10 cellular contexts compared by ENCODE assay signal in genomic region chr1:205312866-205313680, GRCh38. TPM values are rescaled to one million over a fixed set of nuclear protein-coding genes. Genes with fewer than 3 reads are reported as not detected.
DNase-seq lines count a peak whose midpoint lies in the region; ATAC-seq and TF ChIP-seq lines count a peak whose summit lies in the region.
"Had no signal": no experiment of that assay in that cellular context is flagged by ENCODE, and none has a peak within 500 bp of the region (broad histone marks: within the 10 kb centered on the region; RNA-seq: fewer than 3 reads in every experiment).

No MANE protein-coding gene starts in this region.

- H3K36me3 Mint-ChIP-seq in naive thymus-derived CD8-positive, alpha-beta T cell = peaks cover 0 to 47% (median 28%) of the 10 kb centered on the region in 3 donors

- H3K4me3 ChIP-seq in choroid plexus epithelial cell (ENCODE audit: low read depth, low read length) (peak overlapping the region; percentile 31), vagina (no peak overlapping the region), foreskin fibroblast (ENCODE audit: low read depth in 1 of 2, low read length in 2 of 2) (no peak overlapping the region)

- TF ChIP-seq CTCF in choroid plexus epithelial cell (conservative IDR thresholded peaks at IDR 0.05; ENCODE audit: low read depth, low read length) = no peak
- no peak for TF ChIP-seq CTCF in vagina (IDR thresholded peaks at IDR 0.05)
- TF ChIP-seq CTCF in foreskin fibroblast (IDR thresholded peaks at IDR 0.05; ENCODE audit: low read depth, low read length) = no peak

- peak; percentile 3 to 12 for ATAC-seq in naive thymus-derived CD8-positive, alpha-beta T cell
- ATAC-seq in esophagus mucosa = no peak

- H3K27me3 ChIP-seq in vagina = no peaks in the 10 kb centered on the region

- DNase-seq in stimulated activated CD4-positive, alpha-beta T cell treated with anti-CD3 and anti-CD28 coated beads, Interleukin-4, amount 100 ng/mL, for 1 hour = peak; percentile 44
- DNase-seq in stimulated activated CD4-positive, alpha-beta T cell treated with anti-CD3 and anti-CD28 coated beads, Interleukin-4, amount 100 ng/mL, for 24 hours = no peak
- DNase-seq in choroid plexus epithelial cell (ENCODE audit: low read depth) (no peak), vagina (ENCODE audit: extremely low spot score in 2 of 2) (no peak), AG08396 (ENCODE audit: low spot score) (no peak), foreskin fibroblast (no peak)
- DNase-seq in naive thymus-derived CD8-positive, alpha-beta T cell = no peak

- TF ChIP-seq POLR2A in vagina (IDR thresholded peaks at IDR 0.05) = no peak

- peak overlapping the region; percentile 92 to 99 (median 98) for H3K27ac Mint-ChIP-seq in naive thymus-derived CD8-positive, alpha-beta T cell

- H3K4me1 ChIP-seq in vagina = peaks cover 36% of the 10 kb centered on the region

- H3K9me3 ChIP-seq in vagina = no peaks in the 10 kb centered on the region

- H3K9me3 Mint-ChIP-seq in naive thymus-derived CD8-positive, alpha-beta T cell = no peaks in the 10 kb centered on the region

- intact Hi-C loops in vagina (cut with DNase I) = no loop called here

- H3K4me3 Mint-ChIP-seq in naive thymus-derived CD8-positive, alpha-beta T cell = peak overlapping the region; percentile 79 to 100 (median 95)

- H3K27ac ChIP-seq in vagina = peak overlapping the region; percentile 44

- H3K27me3 Mint-ChIP-seq in naive thymus-derived CD8-positive, alpha-beta T cell = no peaks in the 10 kb centered on the region

- peaks cover 0 to 3% of the 10 kb centered on the region in 2 donors for H3K36me3 ChIP-seq in vagina

- peaks cover 48 to 98% (median 96%) of the 10 kb centered on the region in 4 donors for H3K4me1 Mint-ChIP-seq in naive thymus-derived CD8-positive, alpha-beta T cell

- POLR2A ChIA-PET in naive thymus-derived CD8-positive, alpha-beta T cell (lab: Charles Lee) = interaction anchor here (0.8 to 22.9 kb wide), 8 partner anchors 8 to 38 kb away, joined by 4 to 590 read pairs (median 24); partner anchors contain the start of gene NUAK2

RNA-seq across cellular contexts. Expression of gene NUAK2, which starts 8.5 kb away (rescaled TPM):
- total RNA-seq in naive thymus-derived CD8-positive, alpha-beta T cell = 10 to 100 TPM; 46.9 to 47.9 TPM
- 10 to 100 TPM; 14.3 to 73.6 (median 34.0) TPM for polyA plus RNA-seq in naive thymus-derived CD8-positive, alpha-beta T cell
- total RNA-seq in vagina (49.6 TPM), esophagus mucosa (28.3 TPM)

RNA-seq across cellular contexts. Expression of gene KLHDC8A, which starts 43.6 kb away (rescaled TPM):
- total RNA-seq in naive thymus-derived CD8-positive, alpha-beta T cell = not detected
- not detected for polyA plus RNA-seq in naive thymus-derived CD8-positive, alpha-beta T cell
- total RNA-seq in vagina (not detected), esophagus mucosa (3.1 TPM)
- total RNA-seq: lung microvascular endothelial cell, NCI-H460 had no signal
